Comparison of ENCODE assay signal across 7 cellular contexts in the genomic region with DNA sequence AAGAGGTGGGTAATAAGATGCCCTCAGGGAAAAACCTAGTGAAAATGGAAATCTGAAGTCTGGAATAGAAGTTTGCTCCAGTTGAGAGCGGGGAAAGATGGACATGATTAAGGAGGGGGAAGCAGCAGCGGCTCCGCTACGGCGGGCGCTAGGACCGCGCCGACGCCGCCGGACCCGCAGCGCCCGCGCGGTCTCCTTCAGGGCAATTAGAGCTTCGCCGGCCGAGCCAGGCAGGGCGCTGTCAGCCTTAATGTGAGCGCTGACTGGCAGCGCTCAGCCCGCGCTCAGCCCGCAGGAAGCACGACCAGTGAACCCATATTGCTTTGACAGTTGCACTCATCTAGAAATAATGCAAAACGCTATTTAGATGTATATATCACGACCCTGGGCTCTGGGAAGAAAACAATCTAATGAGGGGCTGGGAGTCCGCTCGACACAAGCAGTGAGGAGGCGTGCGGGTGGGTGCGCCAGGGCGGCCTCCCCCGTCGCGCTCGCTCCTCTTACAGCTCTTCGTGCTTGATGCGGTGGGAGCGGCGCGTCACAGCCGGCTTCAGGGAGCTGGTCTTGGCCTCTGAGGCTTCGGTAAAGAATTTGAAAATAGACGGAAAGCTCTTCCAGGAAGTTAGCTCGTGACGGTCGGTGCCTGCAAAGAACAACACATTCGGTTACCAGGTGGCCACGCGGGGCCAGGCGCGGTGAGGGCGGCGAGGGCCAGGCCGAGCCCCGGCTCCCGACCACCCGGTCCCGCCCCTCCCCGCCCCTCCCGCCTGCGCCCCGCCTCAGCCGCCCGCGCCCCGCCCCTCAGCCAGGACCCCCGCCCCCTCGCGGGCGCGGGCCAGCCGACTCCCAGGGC. TPM values are rescaled to one million over a fixed set of nuclear protein-coding genes. Genes with fewer than 3 reads are reported as not detected.
DNase-seq lines count a peak whose midpoint lies in the region; ATAC-seq and TF ChIP-seq lines count a peak whose summit lies in the region.

No MANE protein-coding gene starts in this region.

- no peaks in the 10 kb centered on the region for H3K27me3 ChIP-seq in ascending aorta
- no peaks in the 10 kb centered on the region for H3K27me3 ChIP-seq in right cardiac atrium (ENCODE audit: control insufficient read depth, insufficient read depth)
- no peaks in the 10 kb centered on the region for H3K27me3 ChIP-seq in psoas muscle (ENCODE audit: insufficient read depth in 3 of 3, low read length in 2 of 3)

- H3K4me1 ChIP-seq in ascending aorta (peaks cover 0 to 3% of the 10 kb centered on the region in 2 donors), right cardiac atrium (ENCODE audit: control insufficient read depth, insufficient read depth, low read length) (no peaks in the 10 kb centered on the region), psoas muscle (peaks cover 11% of the 10 kb centered on the region)

- intact Hi-C loops in ascending aorta (cut with DNase I) (no loop called here), right cardiac atrium (cut with DNase I) (no loop called here), psoas muscle (cut with DNase I) (loop anchor here in 1 of 2 donors (5.0 kb wide), 1 partner anchor 38 kb away; a partner anchor contains a TSS)

- TF ChIP-seq CTCF in GM13976 (IDR thresholded peaks at IDR 0.05; ENCODE audit: borderline replicate concordance, control extremely low read depth, extremely low read depth, insufficient read depth, missing control alignments) (no peak), ascending aorta (IDR thresholded peaks at IDR 0.05) (peak in 1 of 3 experiments; percentile 6), psoas muscle (IDR thresholded peaks at IDR 0.05) (no peak)

- ATAC-seq in HG02623 (IDR thresholded peaks at IDR 0.05; ENCODE audit: unreplicated experiment) = peak; percentile 99
- ATAC-seq in right cardiac atrium = peak; percentile 92 to 93
- peak; percentile 88 to 93 (median 91) for ATAC-seq in psoas muscle

- H3K36me3 ChIP-seq in ascending aorta (no peaks in the 10 kb centered on the region), psoas muscle (ENCODE audit: insufficient read depth in 1 of 2, low read depth in 1 of 2) (no peaks in the 10 kb centered on the region)

- in situ Hi-C loops in GM13976 (cut with MboI; ENCODE audit: low sequenced_read_pairs, unreplicated experiment) = no loop called here

- H3K4me3 ChIP-seq in ascending aorta = peak overlapping the region; percentile 71 to 85
- H3K4me3 ChIP-seq in right cardiac atrium (ENCODE audit: low read length) = peak overlapping the region; percentile 45
- peak overlapping the region; percentile 83 for H3K4me3 ChIP-seq in psoas muscle

- no peaks in the 10 kb centered on the region for H3K9me3 ChIP-seq in ascending aorta
- no peaks in the 10 kb centered on the region for H3K9me3 ChIP-seq in right cardiac atrium (ENCODE audit: control insufficient read depth, low read length)
- no peaks in the 10 kb centered on the region for H3K9me3 ChIP-seq in psoas muscle

- H3K27ac ChIP-seq in ascending aorta (peak overlapping the region; percentile 54 to 64), right cardiac atrium (ENCODE audit: low read length) (peak overlapping the region; percentile 88), psoas muscle (peak overlapping the region; percentile 80)

- under 1% methylated on average over 76 of the region's 76 CpGs for WGBS in right cardiac atrium
- 0 to 1% (median 0%) methylated on average over 51 to 76 of the region's 76 CpGs for WGBS in psoas muscle, 3 donors

- DNase-seq in GM13976 (ENCODE audit: low spot score) (peak; percentile 83), MV-4-11 (lab: John Stamatoyannopoulos, UW) (peak; percentile 55), SKM-1 (lab: John Stamatoyannopoulos, UW; ENCODE audit: unreplicated experiment) (peak; percentile 15), ascending aorta (ENCODE audit: low spot score in 2 of 2) (peak in 1 of 2 donors; percentile 74), right cardiac atrium (peak; percentile 67 to 89 (median 86)), psoas muscle (peak; percentile 62 to 81)

RNA-seq across cellular contexts. Expression of a gene that starts 37.7 kb away (rescaled TPM):
- total RNA-seq in ascending aorta (8.0 TPM), right cardiac atrium (10 to 100 TPM; 22.1 to 59.2 (median 42.6) TPM), psoas muscle (1 to 10 TPM in 3 of 4 donors, under 1 TPM in 1; 0.39 to 1.4 (median 1.2) TPM)
- polyA plus RNA-seq in right cardiac atrium (29.0 TPM), psoas muscle (1 to 10 TPM in 1 of 3 donors, under 1 TPM in 2; 0.57 to 1.4 (median 0.86) TPM)

RNA-seq across cellular contexts. Expression of a gene that starts 39.7 kb away (rescaled TPM):
- 0.85 TPM for total RNA-seq in ascending aorta
- total RNA-seq in right cardiac atrium = 10 to 100 TPM in 3 of 4 donors, 1 to 10 TPM in 1; 7.8 to 13.2 (median 11.8) TPM
- polyA plus RNA-seq in right cardiac atrium = 10.3 TPM
- 1 to 10 TPM in 1 of 4 donors, under 1 TPM in 3; 0.13 to 1.3 (median 0.55) TPM for total RNA-seq in psoas muscle
- 1 to 10 TPM in 1 of 3 donors, under 1 TPM in 2; 0.14 to 1.5 (median 0.42) TPM for polyA plus RNA-seq in psoas muscle
